8 cellular contexts compared by ENCODE assay signal in the genomic region with DNA sequence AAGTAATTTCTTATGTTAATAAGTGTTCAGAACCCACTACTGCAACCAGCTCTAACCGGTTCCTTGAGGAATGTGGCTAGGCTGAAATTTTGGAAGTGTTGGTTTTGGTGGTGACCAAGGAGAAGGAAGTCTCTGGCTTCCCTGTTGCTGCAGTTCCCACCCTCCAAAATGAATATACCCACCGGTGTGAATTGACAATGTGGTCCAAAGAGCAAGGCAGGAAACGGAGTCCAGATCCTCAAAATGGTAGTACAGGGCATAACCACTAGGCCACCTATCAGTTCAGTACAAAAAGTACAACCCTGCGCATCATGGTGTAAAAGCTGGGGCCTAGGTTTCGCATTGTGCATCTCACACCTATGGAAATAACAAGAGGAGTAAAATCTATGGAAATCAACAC. TPM values are rescaled to one million over a fixed set of nuclear protein-coding genes. Genes with fewer than 3 reads are reported as not detected.
DNase-seq lines count a peak whose midpoint lies in the region; ATAC-seq, FAIRE-seq and TF ChIP-seq lines count a peak whose summit lies in the region.

No MANE protein-coding gene starts in this region.

- no peak overlapping the region for H4K8ac ChIP-seq in H1 (ENCODE audit: extremely low read depth, insufficient read depth, low read length)

- H3K56ac ChIP-seq in H1 (replicated peaks; ENCODE audit: insufficient read length, low read depth, low read length), result no peak overlapping the region

- no peak overlapping the region for H3K4ac ChIP-seq in H1 (replicated peaks; ENCODE audit: insufficient read length, low read depth, low read length)

- no peak overlapping the region for H2BK5ac ChIP-seq in H1 (ENCODE audit: low read depth, low read length)

- TF ChIP-seq EP300 in H1 (IDR thresholded peaks at IDR 0.05; ENCODE audit: borderline replicate concordance in 1 of 2, low read depth in 2 of 2, low read length in 2 of 2) (no peak), ovary (IDR thresholded peaks at IDR 0.05) (no peak)

- no peak overlapping the region for H2BK120ac ChIP-seq in H1 (replicated peaks; ENCODE audit: low read depth, low read length)

- POLR2A ChIA-PET in H1 (lab: Charles Lee; ENCODE audit: partially characterized antibody), result interaction anchor here (1.0 to 13.9 kb wide), 8 partner anchors 8 to 140 kb away, joined by 3 to 206 read pairs (median 12); partner anchors contain the start of genes BCAS4, DPM1 and MOCS3

- H3K27ac ChIP-seq in H1 (ENCODE audit: low read depth, low read length) (no peak overlapping the region; the same call in 1 of the 2 replicates), ovary (no peak overlapping the region)
- no peak overlapping the region for H3K27ac ChIP-seq in effector memory CD4-positive, alpha-beta T cell (ENCODE audit: insufficient read depth, low read length, poor library complexity, severe bottlenecking)

- no peak overlapping the region for H2AK5ac ChIP-seq in H1 (ENCODE audit: low read depth, low read length)

- H3K36me3 ChIP-seq in NT2/D1 (ENCODE audit: insufficient read depth, insufficient read length, low read length), result peaks cover 71% of the 10 kb centered on the region
- peaks cover 7 to 57% (median 15%) of the 10 kb centered on the region in 4 experiments; a peak in 6 of 8 replicates for H3K36me3 ChIP-seq in H1 (ENCODE audit: control insufficient read depth in 2 of 4, insufficient read depth in 4 of 4, low read length in 3 of 4)
- no peaks in the 10 kb centered on the region for H3K36me3 ChIP-seq in ovary
- H3K36me3 ChIP-seq in effector memory CD4-positive, alpha-beta T cell (ENCODE audit: control insufficient read depth, insufficient read depth, low read length), result peaks cover 5% of the 10 kb centered on the region

- no peak overlapping the region for H4K91ac ChIP-seq in H1 (replicated peaks; ENCODE audit: insufficient read length, low read length)

- no peak for FAIRE-seq in H1 (lab: Jason Lieb, UNC)

- H3K4me2 ChIP-seq in H1 (ENCODE audit: insufficient read depth in 1 of 2, low read depth in 2 of 2, low read length in 2 of 2), result peak overlapping the region; percentile 51 to 80

- H3K9me3 ChIP-seq in NT2/D1 (ENCODE audit: insufficient read depth, low read length), result peaks cover 11% of the 10 kb centered on the region; the same call in 1 of the 2 replicates
- H3K9me3 ChIP-seq in H1 (ENCODE audit: insufficient read depth in 2 of 2, low read depth in 1 of 2, low read length in 1 of 2), result no peaks in the 10 kb centered on the region
- H3K9me3 ChIP-seq in ovary, result no peaks in the 10 kb centered on the region
- no peaks in the 10 kb centered on the region for H3K9me3 ChIP-seq in effector memory CD4-positive, alpha-beta T cell (ENCODE audit: control insufficient read depth, low read length)

- H2AFZ ChIP-seq in H1 (ENCODE audit: low read length), result no peak overlapping the region

- TF ChIP-seq POLR2A in H1 (IDR thresholded peaks at IDR 0.05; ENCODE audit: control extremely low read depth in 1 of 2, low read depth in 2 of 2, low read length in 2 of 2) (no peak; a peak in 1 of 3 replicates), ovary (IDR thresholded peaks at IDR 0.05) (no peak)

- DNase-seq in NT2/D1 (ENCODE audit: low read depth, low spot score), result no peak
- DNase-seq in H1 (ENCODE audit: low read depth in 1 of 2, low spot score in 2 of 2), result no peak
- DNase-seq in ovary, result no peak
- DNase-seq in effector memory CD4-positive, alpha-beta T cell, result no peak
- DNase-seq in hypothalamus (lab: John Stamatoyannopoulos, UW), result no peak
- DNase-seq in occipital lobe (lab: John Stamatoyannopoulos, UW), result no peak

- ATAC-seq in GM18498 (IDR thresholded peaks at IDR 0.05; ENCODE audit: unreplicated experiment), result no peak

- TF ChIP-seq CTCF in GM12872 (IDR thresholded peaks at IDR 0.05; ENCODE audit: insufficient read depth, low read depth, low read length), result peak; percentile 41; the same call in 2 of the 3 replicates
- TF ChIP-seq CTCF in H1 (IDR thresholded peaks at IDR 0.05; ENCODE audit: control extremely low read depth in 1 of 3, insufficient read depth in 1 of 3, low read depth in 1 of 3, low read length in 3 of 3), result peak in 1 of 3 experiments; percentile 19; a peak in 1 of 4 replicates
- no peak for TF ChIP-seq CTCF in ovary (IDR thresholded peaks at IDR 0.05)

- H4K20me1 ChIP-seq in H1 (replicated peaks in 1 of 2; ENCODE audit: control insufficient read depth in 1 of 2, insufficient read depth in 2 of 2, low read length in 2 of 2), result peaks cover 26 to 44% of the 10 kb centered on the region in 2 experiments

- H3K27me3 ChIP-seq in NT2/D1 (ENCODE audit: insufficient read depth, insufficient read length) (no peaks in the 10 kb centered on the region), H1 (replicated peaks in 1 of 4; ENCODE audit: control insufficient read depth in 3 of 4, extremely low read depth in 1 of 4, insufficient read depth in 3 of 4, low read length in 3 of 4) (no peaks in the 10 kb centered on the region), ovary (no peaks in the 10 kb centered on the region)
- H3K27me3 ChIP-seq in effector memory CD4-positive, alpha-beta T cell (replicated peaks; ENCODE audit: control insufficient read depth, insufficient read depth, low read length, poor library complexity, severe bottlenecking), result no peaks in the 10 kb centered on the region

- H2BK12ac ChIP-seq in H1 (ENCODE audit: low read depth, low read length), result no peak overlapping the region

- TF ChIP-seq RAD21 in H1 (IDR thresholded peaks at IDR 0.05 in 1 of 2, conservative IDR thresholded peaks at IDR 0.05 in 1 of 2; ENCODE audit: low read depth in 2 of 2, low read length in 2 of 2), result no peak

- peaks cover 3% of the 10 kb centered on the region for H3K4me1 ChIP-seq in NT2/D1 (ENCODE audit: insufficient read depth, insufficient read length)
- H3K4me1 ChIP-seq in H1 (replicated peaks in 1 of 4; ENCODE audit: control insufficient read depth in 3 of 4, insufficient read depth in 4 of 4, low read length in 3 of 4), result peaks cover 4 to 23% (median 9%) of the 10 kb centered on the region in 4 experiments; a peak in 6 of 7 replicates
- H3K4me1 ChIP-seq in ovary (ENCODE audit: insufficient read depth), result peaks cover 15% of the 10 kb centered on the region
- H3K4me1 ChIP-seq in effector memory CD4-positive, alpha-beta T cell (ENCODE audit: control insufficient read depth, insufficient read depth, low read length, poor library complexity, severe bottlenecking), result peaks cover 26% of the 10 kb centered on the region

- H3K9ac ChIP-seq in NT2/D1 (ENCODE audit: insufficient read length, low read depth) (no peak overlapping the region), H1 (replicated peaks in 1 of 4; ENCODE audit: extremely low read depth in 1 of 4, low read depth in 3 of 4, low read length in 3 of 4) (peak overlapping the region in 2 of 4 experiments; percentile 4 to 14; a peak in 1 of 7 replicates)

- no peak overlapping the region for H3K23ac ChIP-seq in H1 (ENCODE audit: insufficient read length)

- H3K79me2 ChIP-seq in H1 (ENCODE audit: control insufficient read depth in 1 of 2, insufficient read depth in 2 of 2, low read length in 2 of 2), result peaks cover 54 to 70% of the 10 kb centered on the region in 2 experiments

- peaks cover 4% of the 10 kb centered on the region; the same call in 1 of the 2 replicates for H3K23me2 ChIP-seq in H1 (ENCODE audit: low read depth, low read length)

- no peak overlapping the region for H2BK20ac ChIP-seq in H1 (ENCODE audit: low read length)

- CTCF ChIA-PET in H1 (lab: Charles Lee; ENCODE audit: partially characterized antibody), result interaction anchor here (0.9 to 3.3 kb wide), 15 partner anchors 8 to 292 kb away, joined by 3 to 21 read pairs (median 7); partner anchors contain the start of gene BCAS4

- WGBS in H1 (ENCODE audit: extremely low coverage in 1 of 2, insufficient coverage in 1 of 2, insufficient read length in 1 of 2, insufficient replicate concordance in 2 of 2, low coverage in 1 of 2, low lambda C conversion rate in 2 of 2, missing lambda C conversion rate in 1 of 2), 2 experiments, result 84% methylated on average over 5 of the region's 5 CpGs; no CpG with 5 or more reads in 1 of the 2 experiments
- WGBS in ovary, 3 donors, result 64 to 72% (median 70%) methylated on average over 5 of the region's 5 CpGs

- no peak overlapping the region for H3K18ac ChIP-seq in H1 (ENCODE audit: extremely low read depth, low read length)

- H3K4me3 ChIP-seq in NT2/D1 (ENCODE audit: insufficient read length, low read depth), result peak overlapping the region; percentile 87
- peak overlapping the region; percentile 5 to 91 (median 84); a peak in 5 of 8 replicates for H3K4me3 ChIP-seq in H1 (ENCODE audit: extremely low read depth in 1 of 4, insufficient read depth in 2 of 4, low read depth in 3 of 4, low read length in 4 of 4)
- peak overlapping the region; percentile 92 for H3K4me3 ChIP-seq in ovary
- H3K4me3 ChIP-seq in effector memory CD4-positive, alpha-beta T cell (ENCODE audit: insufficient read depth, low read depth, low read length, poor library complexity, severe bottlenecking), result no peak overlapping the region

- no peak overlapping the region for H3K14ac ChIP-seq in H1 (ENCODE audit: insufficient read length)

- no peak overlapping the region for H2BK15ac ChIP-seq in H1 (ENCODE audit: low read length)

- H3K79me1 ChIP-seq in H1 (ENCODE audit: low read depth, low read length), result peaks cover 2% of the 10 kb centered on the region; the same call in 1 of the 2 replicates

- intact Hi-C loops in ovary (cut with DNase I), result loop anchor here in 2 of 4 donors (10.0 kb wide), 2 partner anchors 54 to 134 kb away; partner anchors contain the start of gene BCAS4 (in 1 of the 2)

- H4K5ac ChIP-seq in H1 (ENCODE audit: insufficient read length, low read depth, low read length), result no peak overlapping the region

RNA-seq across cellular contexts. Expression of gene ADNP, which starts 2.8 kb away (rescaled TPM):
- 123 and 129 TPM in 2 replicates for total RNA-seq in H1 (2021; fragmentation: NEBNext Ultra II Directional; extraction: Animal tissue kit (Norgen Biotek cat#: 25700))
- polyA plus RNA-seq in H1 (2011; rRNA removed) (21.1 and 31.6 TPM in 2 replicates), ovary (10 to 100 TPM; 30.8 to 80.5 TPM)
- 34.0 TPM for polyA plus RNA-seq in H1 (2011; cell fraction: cytosol; rRNA removed)
- polyA plus RNA-seq in H1 (2011; cell fraction: nucleus; rRNA removed), result 35.9 TPM
- polyA plus RNA-seq in H1 (2012, experiment 1 of 2), result 72.1 to 113 TPM (median 81.0 TPM) in 4 replicates
- polyA plus RNA-seq in H1 (2012, experiment 2 of 2), result 10.8 TPM
- 72.0 TPM for polyA plus RNA-seq in H1 (2013, experiment 1 of 2)
- polyA plus RNA-seq in H1 (2013, experiment 2 of 2), result 69.3 TPM
- 69.9 and 98.9 TPM in 2 replicates for polyA minus RNA-seq in H1 (2011; rRNA and poly(A)+ RNA removed)
- polyA minus RNA-seq in H1 (2011; cell fraction: cytosol; rRNA and poly(A)+ RNA removed), result 58.9 TPM
- polyA minus RNA-seq in H1 (2011; cell fraction: nucleus; rRNA and poly(A)+ RNA removed), result 74.3 TPM
- total RNA-seq in ovary (10 to 100 TPM; 41.1 to 94.7 (median 75.5) TPM), occipital lobe (75.5 TPM)

RNA-seq across cellular contexts. Expression of gene DPM1, which starts 29.9 kb away (rescaled TPM):
- total RNA-seq in H1 (2021; fragmentation: NEBNext Ultra II Directional; extraction: Animal tissue kit (Norgen Biotek cat#: 25700)), result 57.0 and 61.1 TPM in 2 replicates
- polyA plus RNA-seq in H1 (2011; rRNA removed) (21.6 and 42.3 TPM in 2 replicates), ovary (10 to 100 TPM; 41.5 to 53.8 TPM)
- polyA plus RNA-seq in H1 (2011; cell fraction: cytosol; rRNA removed), result 60.2 TPM
- 12.3 TPM for polyA plus RNA-seq in H1 (2011; cell fraction: nucleus; rRNA removed)
- polyA plus RNA-seq in H1 (2012, experiment 1 of 2), result 44.2 to 56.2 TPM (median 49.1 TPM) in 4 replicates
- polyA plus RNA-seq in H1 (2012, experiment 2 of 2), result 19.1 TPM
- 52.4 TPM for polyA plus RNA-seq in H1 (2013, experiment 1 of 2)
- 53.5 TPM for polyA plus RNA-seq in H1 (2013, experiment 2 of 2)
- 12.4 and 19.3 TPM in 2 replicates for polyA minus RNA-seq in H1 (2011; rRNA and poly(A)+ RNA removed)
- 19.7 TPM for polyA minus RNA-seq in H1 (2011; cell fraction: cytosol; rRNA and poly(A)+ RNA removed)
- polyA minus RNA-seq in H1 (2011; cell fraction: nucleus; rRNA and poly(A)+ RNA removed), result 14.7 TPM
- total RNA-seq in ovary (10 to 100 TPM; 31.1 to 47.2 (median 37.8) TPM), occipital lobe (42.6 TPM)

RNA-seq across cellular contexts. Expression of gene MOCS3, which starts 30.1 kb away (rescaled TPM):
- total RNA-seq in H1 (2021; fragmentation: NEBNext Ultra II Directional; extraction: Animal tissue kit (Norgen Biotek cat#: 25700)), result 6.1 and 6.3 TPM in 2 replicates
- polyA plus RNA-seq in H1 (2011; rRNA removed) (6.2 and 8.1 TPM in 2 replicates), ovary (1 to 10 TPM; 3.3 to 3.8 TPM)
- 6.4 TPM for polyA plus RNA-seq in H1 (2011; cell fraction: cytosol; rRNA removed)
- 4.9 TPM for polyA plus RNA-seq in H1 (2011; cell fraction: nucleus; rRNA removed)
- 2.8 to 4.9 TPM (median 4.3 TPM) in 4 replicates for polyA plus RNA-seq in H1 (2012, experiment 1 of 2)
- polyA plus RNA-seq in H1 (2012, experiment 2 of 2), result 4.4 TPM
- polyA plus RNA-seq in H1 (2013, experiment 1 of 2), result 3.5 TPM
- 3.3 TPM for polyA plus RNA-seq in H1 (2013, experiment 2 of 2)
- polyA minus RNA-seq in H1 (2011; rRNA and poly(A)+ RNA removed), result 7.7 and 8.5 TPM in 2 replicates
- 4.9 TPM for polyA minus RNA-seq in H1 (2011; cell fraction: cytosol; rRNA and poly(A)+ RNA removed)
- polyA minus RNA-seq in H1 (2011; cell fraction: nucleus; rRNA and poly(A)+ RNA removed), result 7.2 TPM
- total RNA-seq in ovary (1 to 10 TPM; 3.0 to 5.6 (median 5.0) TPM), occipital lobe (10.3 TPM)
